1 cellular context compared by ENCODE assay signal in the genomic region with DNA sequence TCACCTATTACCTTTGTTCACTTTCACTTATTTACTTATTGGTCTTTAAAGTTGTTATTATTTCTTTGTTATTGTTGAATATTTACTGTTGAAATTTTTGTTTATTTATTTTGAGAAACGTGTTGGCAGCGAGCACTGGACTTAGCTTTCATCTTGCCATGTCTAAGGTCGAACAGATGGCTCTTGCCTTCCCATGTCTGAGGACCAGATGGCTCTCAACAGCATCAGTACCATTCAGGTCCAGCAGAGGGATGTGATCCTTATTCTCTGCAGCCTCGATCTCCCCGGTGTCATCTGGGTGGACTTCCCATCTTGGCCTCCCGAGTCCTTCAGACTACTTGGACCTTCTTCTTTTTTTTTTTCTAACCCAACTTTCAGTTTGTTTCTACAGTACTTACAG.
TF ChIP-seq lines count a peak whose summit lies in the region.

No MANE protein-coding gene starts in this region.

TF ChIP-seq in HCT116, 20 proteins besides CTCF, POLR2A, EP300 and RAD21 (continued from another document):
- no peak for TF ChIP-seq YY1 (IDR thresholded peaks at IDR 0.05; ENCODE audit: extremely low read depth, insufficient replicate concordance, low read depth, low read length)
- TF ChIP-seq, protein P1, sequence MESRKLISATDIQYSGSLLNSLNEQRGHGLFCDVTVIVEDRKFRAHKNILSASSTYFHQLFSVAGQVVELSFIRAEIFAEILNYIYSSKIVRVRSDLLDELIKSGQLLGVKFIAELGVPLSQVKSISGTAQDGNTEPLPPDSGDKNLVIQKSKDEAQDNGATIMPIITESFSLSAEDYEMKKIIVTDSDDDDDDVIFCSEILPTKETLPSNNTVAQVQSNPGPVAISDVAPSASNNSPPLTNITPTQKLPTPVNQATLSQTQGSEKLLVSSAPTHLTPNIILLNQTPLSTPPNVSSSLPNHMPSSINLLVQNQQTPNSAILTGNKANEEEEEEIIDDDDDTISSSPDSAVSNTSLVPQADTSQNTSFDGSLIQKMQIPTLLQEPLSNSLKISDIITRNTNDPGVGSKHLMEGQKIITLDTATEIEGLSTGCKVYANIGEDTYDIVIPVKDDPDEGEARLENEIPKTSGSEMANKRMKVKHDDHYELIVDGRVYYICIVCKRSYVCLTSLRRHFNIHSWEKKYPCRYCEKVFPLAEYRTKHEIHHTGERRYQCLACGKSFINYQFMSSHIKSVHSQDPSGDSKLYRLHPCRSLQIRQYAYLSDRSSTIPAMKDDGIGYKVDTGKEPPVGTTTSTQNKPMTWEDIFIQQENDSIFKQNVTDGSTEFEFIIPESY (IDR thresholded peaks at IDR 0.05; ENCODE audit: extremely low read depth, insufficient replicate concordance, low read length) = no peak
- TF ChIP-seq, protein P2, sequence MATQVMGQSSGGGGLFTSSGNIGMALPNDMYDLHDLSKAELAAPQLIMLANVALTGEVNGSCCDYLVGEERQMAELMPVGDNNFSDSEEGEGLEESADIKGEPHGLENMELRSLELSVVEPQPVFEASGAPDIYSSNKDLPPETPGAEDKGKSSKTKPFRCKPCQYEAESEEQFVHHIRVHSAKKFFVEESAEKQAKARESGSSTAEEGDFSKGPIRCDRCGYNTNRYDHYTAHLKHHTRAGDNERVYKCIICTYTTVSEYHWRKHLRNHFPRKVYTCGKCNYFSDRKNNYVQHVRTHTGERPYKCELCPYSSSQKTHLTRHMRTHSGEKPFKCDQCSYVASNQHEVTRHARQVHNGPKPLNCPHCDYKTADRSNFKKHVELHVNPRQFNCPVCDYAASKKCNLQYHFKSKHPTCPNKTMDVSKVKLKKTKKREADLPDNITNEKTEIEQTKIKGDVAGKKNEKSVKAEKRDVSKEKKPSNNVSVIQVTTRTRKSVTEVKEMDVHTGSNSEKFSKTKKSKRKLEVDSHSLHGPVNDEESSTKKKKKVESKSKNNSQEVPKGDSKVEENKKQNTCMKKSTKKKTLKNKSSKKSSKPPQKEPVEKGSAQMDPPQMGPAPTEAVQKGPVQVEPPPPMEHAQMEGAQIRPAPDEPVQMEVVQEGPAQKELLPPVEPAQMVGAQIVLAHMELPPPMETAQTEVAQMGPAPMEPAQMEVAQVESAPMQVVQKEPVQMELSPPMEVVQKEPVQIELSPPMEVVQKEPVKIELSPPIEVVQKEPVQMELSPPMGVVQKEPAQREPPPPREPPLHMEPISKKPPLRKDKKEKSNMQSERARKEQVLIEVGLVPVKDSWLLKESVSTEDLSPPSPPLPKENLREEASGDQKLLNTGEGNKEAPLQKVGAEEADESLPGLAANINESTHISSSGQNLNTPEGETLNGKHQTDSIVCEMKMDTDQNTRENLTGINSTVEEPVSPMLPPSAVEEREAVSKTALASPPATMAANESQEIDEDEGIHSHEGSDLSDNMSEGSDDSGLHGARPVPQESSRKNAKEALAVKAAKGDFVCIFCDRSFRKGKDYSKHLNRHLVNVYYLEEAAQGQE (IDR thresholded peaks at IDR 0.05; ENCODE audit: low read depth) = no peak
- no peak for TF ChIP-seq SP1 (IDR thresholded peaks at IDR 0.05; ENCODE audit: low read depth)
- TF ChIP-seq SIN3A (IDR thresholded peaks at IDR 0.05; ENCODE audit: low read depth) = no peak
TF ChIP-seq in HCT116: peak in this region for 0.
